Comparison of ENCODE assay signal across 19 cellular contexts in genomic region chr16:31871510-31871909, GRCh38. TPM values are rescaled to one million over a fixed set of nuclear protein-coding genes. Genes with fewer than 3 reads are reported as not detected.
A peak's percentile ranks its signal among the peaks of the same experiment; 100 is the strongest.
DNase-seq lines count a peak whose midpoint lies in the region; ATAC-seq, FAIRE-seq and TF ChIP-seq lines count a peak whose summit lies in the region.
"Had no signal": no experiment of that assay in that cellular context is flagged by ENCODE, and none has a peak within 500 bp of the region (broad histone marks: within the 10 kb centered on the region; RNA-seq: fewer than 3 reads in every experiment).

No MANE protein-coding gene starts in this region.

- H3K36me3 ChIP-seq in K562 (ENCODE audit: control insufficient read depth, insufficient read depth, low read length) (peaks cover 16% of the 10 kb centered on the region), left lung (peaks cover 0 to 4% of the 10 kb centered on the region in 2 donors)

- no peak for TF ChIP-seq POLR2A in K562 (conservative IDR thresholded peaks at IDR 0.05)

- H3K4me1 Mint-ChIP-seq in activated CD4-positive, alpha-beta T cell treated with anti-CD3 and anti-CD28 coated beads, Interleukin-2, amount 10 ng/mL, durations not matched to agents 24 days and 14 days, result peaks cover 55% of the 10 kb centered on the region
- peaks cover 73% of the 10 kb centered on the region for H3K4me1 Mint-ChIP-seq in stimulated activated naive CD8-positive, alpha-beta T cell treated with anti-CD3 and anti-CD28 coated beads, Interleukin-15, Interleukin-2, amounts not matched to agents 100 ng/mL and 50 ng/mL, for 24 hours (ENCODE audit: low read depth)
- H3K4me1 Mint-ChIP-seq in stimulated activated naive CD8-positive, alpha-beta T cell treated with anti-CD3 and anti-CD28 coated beads, Interleukin-15, amount 100 ng/mL, for 72 hours, result peaks cover 61% of the 10 kb centered on the region

- H3K4me1 ChIP-seq in K562 (replicated peaks in 1 of 2; ENCODE audit: control insufficient read depth in 2 of 2, insufficient read depth in 2 of 2, low read length in 2 of 2), result peaks cover 4 to 15% of the 10 kb centered on the region in 2 experiments
- peaks cover 10 to 74% of the 10 kb centered on the region in 2 donors for H3K4me1 ChIP-seq in left lung

- H3K4me2 ChIP-seq in K562 (ENCODE audit: insufficient read depth, low read length), result no peak overlapping the region

- H3K9me3 Mint-ChIP-seq in activated CD4-positive, alpha-beta T cell treated with anti-CD3 and anti-CD28 coated beads, Interleukin-2, amount 10 ng/mL, durations not matched to agents 24 days and 14 days, result peaks cover 4% of the 10 kb centered on the region
- H3K9me3 Mint-ChIP-seq in stimulated activated naive CD8-positive, alpha-beta T cell treated with anti-CD3 and anti-CD28 coated beads, Interleukin-15, Interleukin-2, amounts not matched to agents 100 ng/mL and 50 ng/mL, for 24 hours, result no peaks in the 10 kb centered on the region
- no peaks in the 10 kb centered on the region for H3K9me3 Mint-ChIP-seq in stimulated activated naive CD8-positive, alpha-beta T cell treated with anti-CD3 and anti-CD28 coated beads, Interleukin-15, amount 100 ng/mL, for 72 hours

- CTCF ChIA-PET in K562 (lab: Yijun Ruan, JAX; ENCODE audit: low intra/inter-chr PET ratio), result interaction anchor here (0.6 kb wide), 1 partner anchor 242 kb away, joined by 3 read pairs; no protein-coding TSS in a partner anchor

- intact Hi-C loops in activated CD4-positive, alpha-beta T cell treated with anti-CD3 and anti-CD28 coated beads, Interleukin-2, amount 10 ng/mL, durations not matched to agents 24 days and 14 days (cut with micrococcal nuclease), result loop anchor here (10.0 kb wide), 2 partner anchors 517 to 1217 kb away; partner anchors contain the start of genes FBRS, ITGAX and PRR14
- intact Hi-C loops in K562 (cut with micrococcal nuclease), result loop anchor here (10.0 kb wide), 1 partner anchor 487 kb away; no protein-coding TSS in a partner anchor
- intact Hi-C loops in left lung (cut with DNase I), result no loop called here

- no peak for TF ChIP-seq CTCF in K562 (IDR thresholded peaks at IDR 0.05 in 2 of 3, conservative IDR thresholded peaks at IDR 0.05 in 1 of 3; ENCODE audit: insufficient read depth in 2 of 3, low read depth in 1 of 3, low read length in 3 of 3)
- TF ChIP-seq CTCF in left lung (IDR thresholded peaks at IDR 0.05), result no peak

- TF ChIP-seq RAD21 in K562 (CRISPR knock-in tag; conservative IDR thresholded peaks at IDR 0.05 in 1 of 2, IDR thresholded peaks at IDR 0.05 in 1 of 2), result no peak

- no peak overlapping the region for H2AFZ ChIP-seq in K562 (ENCODE audit: low read depth, low read length)

- BruUV-seq in K562 (replicated peaks; lab: Mats Ljungman, UMichigan), result no TSS peak

- H3K27ac ChIP-seq in K562 (ENCODE audit: extremely low read depth, low read depth, low read length) (no peak overlapping the region), left lung (no peak overlapping the region)
- H3K27ac ChIP-seq: BLaER1 had no signal

- H3K9me1 ChIP-seq in K562 (ENCODE audit: control insufficient read depth, insufficient read depth, low read length), result no peaks in the 10 kb centered on the region

- no peak overlapping the region for H3K9ac ChIP-seq in K562 (ENCODE audit: insufficient read depth in 1 of 2, low read depth in 2 of 2, low read length in 2 of 2)
- H3K9ac ChIP-seq: BLaER1 had no signal

- H3K4me3 Mint-ChIP-seq in activated CD4-positive, alpha-beta T cell treated with anti-CD3 and anti-CD28 coated beads, Interleukin-2, amount 10 ng/mL, durations not matched to agents 24 days and 14 days, result no peak overlapping the region
- no peak overlapping the region for H3K4me3 Mint-ChIP-seq in stimulated activated naive CD8-positive, alpha-beta T cell treated with anti-CD3 and anti-CD28 coated beads, Interleukin-15, Interleukin-2, amounts not matched to agents 100 ng/mL and 50 ng/mL, for 24 hours
- H3K4me3 Mint-ChIP-seq in stimulated activated naive CD8-positive, alpha-beta T cell treated with anti-CD3 and anti-CD28 coated beads, Interleukin-15, amount 100 ng/mL, for 72 hours, result no peak overlapping the region

- WGBS in K562 (ENCODE audit: insufficient coverage, low coverage, missing lambda C conversion rate), result 49% methylated on average over 3 of the region's 3 CpGs

- H3K27me3 ChIP-seq in K562 (ENCODE audit: control insufficient read depth in 2 of 2, insufficient read depth in 2 of 2, low read length in 2 of 2) (no peaks in the 10 kb centered on the region), left lung (no peaks in the 10 kb centered on the region)
- H3K27me3 ChIP-seq: BLaER1 had no signal

- no peak for ATAC-seq in stimulated activated naive CD8-positive, alpha-beta T cell treated with anti-CD3 and anti-CD28 coated beads, Interleukin-15, amount 100 ng/mL, for 72 hours
- ATAC-seq in K562, result no peak
- no peak for ATAC-seq in left lung

- H3K27me3 Mint-ChIP-seq in activated CD4-positive, alpha-beta T cell treated with anti-CD3 and anti-CD28 coated beads, Interleukin-2, amount 10 ng/mL, durations not matched to agents 24 days and 14 days, result peaks cover 4% of the 10 kb centered on the region
- H3K27me3 Mint-ChIP-seq in stimulated activated naive CD8-positive, alpha-beta T cell treated with anti-CD3 and anti-CD28 coated beads, Interleukin-15, Interleukin-2, amounts not matched to agents 100 ng/mL and 50 ng/mL, for 24 hours, result no peaks in the 10 kb centered on the region
- H3K27me3 Mint-ChIP-seq in stimulated activated naive CD8-positive, alpha-beta T cell treated with anti-CD3 and anti-CD28 coated beads, Interleukin-15, amount 100 ng/mL, for 72 hours, result no peaks in the 10 kb centered on the region

- POLR2A ChIA-PET in K562 (lab: Yijun Ruan, JAX), result no interaction called here

- H3K4me3 ChIP-seq in K562 (no peak overlapping the region), left lung (no peak overlapping the region)
- H3K4me3 ChIP-seq: BLaER1, HAP-1 had no signal

- no peak for FAIRE-seq in K562 (lab: Jason Lieb, UNC)
- FAIRE-seq: GM19239, RCC 7860 had no signal

- DNase-seq in activated CD4-positive, alpha-beta T cell treated with anti-CD3 and anti-CD28 coated beads, Interleukin-2, amount 10 ng/mL, durations not matched to agents 24 days and 14 days, result peak; percentile 53
- no peak for DNase-seq in activated CD4-positive, alpha-beta T cell treated with anti-CD3 and anti-CD28 coated beads for 1 hour
- DNase-seq in stimulated activated naive CD8-positive, alpha-beta T cell treated with anti-CD3 and anti-CD28 coated beads, Interleukin-15, amount 100 ng/mL, for 72 hours, result no peak
- DNase-seq in K562 (ENCODE audit: extremely low read depth in 1 of 4, low spot score in 3 of 4) (no peak), occipital lobe (lab: John Stamatoyannopoulos, UW) (no peak), left lung (no peak), NCI-H2227 treated with DMSO at 0.1 percent for 48 hours (lab: John Stamatoyannopoulos, UW) (no peak)
- DNase-seq: 8988T, MV-4-11, NCI-H1417, NCI-H187 treated with DMSO at 0.1 percent for 48 hours, NCI-H446, NCI-H69, Right ventricle myocardium superior had no signal

- peaks cover 30% of the 10 kb centered on the region for H3K79me2 ChIP-seq in K562 (ENCODE audit: control insufficient read depth, insufficient read depth, low read length)

- 0 out of 2 replicates have a peak, but pooled peaks cover 2% of the 10 kb centered on the region for H3K9me3 ChIP-seq in K562 (replicated peaks; ENCODE audit: control insufficient read depth, insufficient read depth, low read depth, low read length)
- no peaks in the 10 kb centered on the region for H3K9me3 ChIP-seq in left lung
- H3K9me3 ChIP-seq: HAP-1 had no signal

- peaks cover 29% of the 10 kb centered on the region for H3K36me3 Mint-ChIP-seq in activated CD4-positive, alpha-beta T cell treated with anti-CD3 and anti-CD28 coated beads, Interleukin-2, amount 10 ng/mL, durations not matched to agents 24 days and 14 days (ENCODE audit: low read depth)
- H3K36me3 Mint-ChIP-seq in stimulated activated naive CD8-positive, alpha-beta T cell treated with anti-CD3 and anti-CD28 coated beads, Interleukin-15, Interleukin-2, amounts not matched to agents 100 ng/mL and 50 ng/mL, for 24 hours (ENCODE audit: low read depth), result peaks cover 20% of the 10 kb centered on the region

- in situ Hi-C loops in K562 (cut with MboI), result loop anchor here (25.0 kb wide), 1 partner anchor 909 kb away; the partner anchor contains the start of gene SETD1A

- H4K20me1 ChIP-seq in K562 (replicated peaks; ENCODE audit: control insufficient read depth, insufficient read depth, low read length), result peaks cover 9% of the 10 kb centered on the region

- no peak for TF ChIP-seq EP300 in K562 (IDR thresholded peaks at IDR 0.05; ENCODE audit: low read length)

- peak overlapping the region; percentile 56 for H3K27ac Mint-ChIP-seq in activated CD4-positive, alpha-beta T cell treated with anti-CD3 and anti-CD28 coated beads, Interleukin-2, amount 10 ng/mL, durations not matched to agents 24 days and 14 days
- H3K27ac Mint-ChIP-seq in stimulated activated naive CD8-positive, alpha-beta T cell treated with anti-CD3 and anti-CD28 coated beads, Interleukin-15, Interleukin-2, amounts not matched to agents 100 ng/mL and 50 ng/mL, for 24 hours, result peak overlapping the region; percentile 60
- H3K27ac Mint-ChIP-seq in stimulated activated naive CD8-positive, alpha-beta T cell treated with anti-CD3 and anti-CD28 coated beads, Interleukin-15, amount 100 ng/mL, for 72 hours, result peak overlapping the region in 1 of 2 donors; percentile 7

TF ChIP-seq in K562, 482 proteins besides CTCF, POLR2A, EP300 and RAD21 (continues in another document):
- TF ChIP-seq POLR2G (IDR thresholded peaks at IDR 0.05; ENCODE audit: low read depth, low read length), result no peak

RNA-seq across cellular contexts. Expression of gene ZNF267, which starts 2.1 kb away (rescaled TPM):
- total RNA-seq in activated CD4-positive, alpha-beta T cell treated with anti-CD3 and anti-CD28 coated beads, Interleukin-2, amount 10 ng/mL, durations not matched to agents 24 days and 14 days, result 77.7 and 78.3 TPM in 2 replicates
- 24.7 and 44.0 TPM in 2 replicates for total RNA-seq in K562 (2011; cell fraction: chromatin; rRNA removed; ENCODE audit: low replicate concordance)
- 17.0 and 25.0 TPM in 2 replicates for total RNA-seq in K562 (2011; cell fraction: nucleolus; rRNA removed)
- 25.1 and 28.1 TPM in 2 replicates for total RNA-seq in K562 (2011; cell fraction: nucleoplasm; rRNA removed)
- total RNA-seq in K562 (2014; rRNA removed), result 14.2 and 18.2 TPM in 2 replicates
- total RNA-seq in K562 (2014; rRNA removed; fragmentation: Illumina TruSeq; extraction: Trizol), result 34.5 and 40.8 TPM in 2 replicates
- 35.1 and 38.8 TPM in 2 replicates for total RNA-seq in K562 (2015; rRNA removed; fragmentation: Illumina TruSeq; extraction: Trizol)
- total RNA-seq in K562 (2021), result 24.6 and 29.1 TPM in 2 replicates
- polyA plus RNA-seq in K562 (2011; rRNA removed), result 16.0 and 21.4 TPM in 2 replicates
- polyA plus RNA-seq in K562 (2011; cell fraction: cytosol; rRNA removed), result 3.5 and 6.0 TPM in 2 replicates
- polyA plus RNA-seq in K562 (2011; cell fraction: nucleus; rRNA removed), result 9.2 and 12.6 TPM in 2 replicates
- 12.6 and 14.4 TPM in 2 replicates for polyA plus RNA-seq in K562 (2012)
- polyA plus RNA-seq in K562 (2014; fragmentation: Illumina TruSeq; extraction: Trizol), result 19.2 and 21.5 TPM in 2 replicates
- polyA plus RNA-seq in K562 (2014; fragmentation: Nextera tagmentation; extraction: Ambion mirVana), result 10 to 100 TPM; 18.1 to 22.2 TPM
- 13.0 and 14.6 TPM in 2 replicates for polyA plus RNA-seq in K562 (2014; rRNA removed)
- 43.3 and 47.1 TPM in 2 replicates for polyA minus RNA-seq in K562 (2011; rRNA and poly(A)+ RNA removed)
- 12.4 and 13.0 TPM in 2 replicates for polyA minus RNA-seq in K562 (2011; cell fraction: cytosol; rRNA and poly(A)+ RNA removed)
- polyA minus RNA-seq in K562 (2011; cell fraction: nucleus; rRNA and poly(A)+ RNA removed), result 33.3 and 40.5 TPM in 2 replicates
- total RNA-seq in occipital lobe, result 12.5 TPM
- 10 to 100 TPM; 14.1 to 30.8 TPM for total RNA-seq in left lung

Comparison
In these comparisons a context has a peak if more than half of its experiments do, and no peak if none do; other contexts are left out.
1. intact Hi-C loops: an anchor here in activated CD4-positive, alpha-beta T cell treated with anti-CD3 and anti-CD28 coated beads, Interleukin-2, amount 10 ng/mL, durations not matched to agents 24 days and 14 days (10.0 kb wide) and K562 (10.0 kb wide); none called in left lung.